Comparison of ENCODE assay signal across 23 cellular contexts in genomic region chr1:87728169-87728568, GRCh38.
"Had no signal": no experiment of that assay in that cellular context is flagged by ENCODE, and none has a peak within 500 bp of the region (broad histone marks: within the 10 kb centered on the region; RNA-seq: fewer than 3 reads in every experiment).

No MANE protein-coding gene starts in this region.

- H3K36me3 ChIP-seq: left ventricle myocardium inferior, ovary, right atrium auricular region, right lobe of liver, tibial nerve, uterus had no signal

- ATAC-seq: mucosa of descending colon; naive thymus-derived CD4-positive, alpha-beta T cell; natural killer cell treated with Interleukin-12 subunit alpha and Interleukin-12 subunit beta and Interleukin-15 and Interleukin-18, amount 100 ng/mL, for 72 hours; right lobe of liver; stimulated activated memory B cell treated with anti-CD40 and anti-IgM and Interleukin-4, amounts not matched to agents 10 μg/mL and 1 μg/mL and 100 μg/mL, for 72 hours; stimulated activated naive CD8-positive, alpha-beta T cell treated with anti-CD3 and anti-CD28 coated beads, Interleukin-15, amount 100 ng/mL, for 72 hours had no signal

- H3K4me1 ChIP-seq: left ventricle myocardium inferior, right atrium auricular region, right lobe of liver, tibial nerve, uterus had no signal

- H3K9me3 ChIP-seq: left ventricle myocardium inferior, mucosa of descending colon, ovary, right atrium auricular region, right lobe of liver, tibial nerve, uterus had no signal

- DNase-seq: hypothalamus; immature natural killer cell; kidney; left ventricle myocardium inferior; midbrain; mucosa of descending colon; naive thymus-derived CD4-positive, alpha-beta T cell; ovary; right lobe of liver; stimulated activated CD4-positive, alpha-beta T cell treated with anti-CD3 and anti-CD28 coated beads, Interleukin-1b, Interleukin-23, amount 100 ng/mL, for 48 hours; stimulated activated CD4-positive, alpha-beta T cell treated with anti-CD3 and anti-CD28 coated beads, Interleukin-2, amount 100 ng/mL, for 48 hours; stimulated activated CD4-positive, alpha-beta T cell treated with anti-CD3 and anti-CD28 coated beads, Interleukin-4, amount 100 ng/mL, for 4 hours; stimulated activated CD8-positive, alpha-beta memory T cell treated with anti-CD3 and anti-CD28 coated beads, Interleukin-4, amount 100 ng/mL, for 48 hours; stimulated activated naive CD4-positive, alpha-beta T cell treated with Interleukin-2 at 50 U/mL for 16 hours; stimulated activated naive CD8-positive, alpha-beta T cell treated with anti-CD3 and anti-CD28 coated beads, Interleukin-15, amount 100 ng/mL, for 72 hours; substantia nigra; uterus had no signal

- H3K4me3 ChIP-seq: left ventricle myocardium inferior, lung, mucosa of descending colon, ovary, right atrium auricular region, right lobe of liver, smooth muscle cell, tibial nerve, uterus had no signal

- H3K27ac ChIP-seq: left ventricle myocardium inferior, ovary, right atrium auricular region, right lobe of liver, tibial nerve, uterus had no signal

- H3K27me3 ChIP-seq: ovary, right atrium auricular region, right lobe of liver, tibial nerve, uterus had no signal
